ENCODE assay signal across 10 cellular contexts in the genomic region with DNA sequence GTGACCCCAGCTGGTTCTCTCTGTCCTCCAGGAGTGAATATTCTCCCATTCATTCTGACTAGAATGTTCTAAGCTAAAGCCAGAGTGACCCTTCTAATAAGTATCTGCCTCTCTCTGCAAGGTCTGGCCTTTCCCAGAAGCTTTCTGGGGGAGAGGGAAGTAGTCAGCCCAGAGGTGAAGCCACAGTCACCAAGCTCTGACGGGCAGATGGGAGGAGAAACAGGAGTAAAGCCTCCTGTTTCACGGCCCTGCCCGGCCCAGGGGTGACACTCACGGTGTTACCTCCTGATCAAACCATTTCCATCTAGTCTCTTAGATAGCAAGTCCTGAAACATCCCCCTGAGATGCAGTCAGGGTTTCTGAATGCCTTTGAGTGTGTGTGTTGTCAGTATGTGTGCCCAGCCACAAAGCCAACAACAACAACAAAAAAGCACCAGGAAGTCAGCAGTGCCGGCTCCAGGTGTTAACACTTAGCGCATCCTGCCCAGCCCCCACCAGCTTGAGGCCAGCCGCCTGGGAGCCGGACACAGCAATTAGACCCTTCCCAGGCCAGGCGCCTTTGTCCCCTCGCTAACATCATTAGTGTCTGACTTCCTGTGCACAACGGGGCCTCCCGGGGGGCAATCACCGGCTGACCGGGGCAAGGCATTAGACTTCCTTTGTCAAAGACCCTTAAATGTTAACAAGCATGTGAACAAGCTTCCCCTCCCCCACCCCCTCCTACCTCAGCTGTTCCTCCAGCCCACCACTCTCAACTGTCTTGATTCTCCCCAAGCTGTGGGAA. TPM values are rescaled to one million over a fixed set of nuclear protein-coding genes. Genes with fewer than 3 reads are reported as not detected.
DNase-seq lines count a peak whose midpoint lies in the region; ATAC-seq and TF ChIP-seq lines count a peak whose summit lies in the region.
"Had no signal": no experiment of that assay in that cellular context is flagged by ENCODE, and none has a peak within 500 bp of the region (broad histone marks: within the 10 kb centered on the region; RNA-seq: fewer than 3 reads in every experiment).

No MANE protein-coding gene starts in this region.

- H3K4me2 ChIP-seq in SK-N-SH = no peak overlapping the region

- H3K9me2 ChIP-seq in SK-N-SH = no peaks in the 10 kb centered on the region

- DNase-seq in left ventricle myocardium superior = peak; percentile 37
- DNase-seq in Right ventricle myocardium inferior (ENCODE audit: missing footprints) = no peak
- DNase-seq in SK-N-SH = peak; percentile 81
- DNase-seq in uterus = peak in 1 of 2 donors; percentile 59
- DNase-seq in amniotic stem cell (lab: John Stamatoyannopoulos, UW) = no peak
- no peak for DNase-seq in stimulated activated CD8-positive, alpha-beta memory T cell treated with anti-CD3 and anti-CD28 coated beads, Interleukin-4, amount 100 ng/mL, for 48 hours
- no peak for DNase-seq in NCI-H2107 treated with DMSO at 0.1 percent for 48 hours (lab: John Stamatoyannopoulos, UW; ENCODE audit: unreplicated experiment)
- DNase-seq: AML-193, NCI-H526 had no signal

- TF ChIP-seq CTCF in SK-N-SH (IDR thresholded peaks at IDR 0.05) (no peak), uterus (IDR thresholded peaks at IDR 0.05) (no peak)

- no peak overlapping the region for H2AFZ ChIP-seq in SK-N-SH (ENCODE audit: low read depth)

- H3F3A ChIP-seq in SK-N-SH (replicated peaks; ENCODE audit: insufficient read depth) = peaks cover 10% of the 10 kb centered on the region

- H3K27ac ChIP-seq in SK-N-SH (ENCODE audit: low read depth in 2 of 2, low read length in 1 of 2) (peak overlapping the region in 1 of 2 experiments; percentile 100; a peak in 2 of 4 replicates), iPS-20b (ENCODE audit: low read length) (peak overlapping the region; percentile 95), uterus (peak overlapping the region; percentile 91 to 97)

- H3K36me3 ChIP-seq in SK-N-SH (replicated peaks in 1 of 2; ENCODE audit: control insufficient read depth in 1 of 2, insufficient read depth in 2 of 2, low read length in 1 of 2) (no peaks in the 10 kb centered on the region), iPS-20b (ENCODE audit: insufficient read depth, low read depth, low read length) (no peaks in the 10 kb centered on the region), uterus (no peaks in the 10 kb centered on the region)

- no peak overlapping the region for H3K9ac ChIP-seq in SK-N-SH
- peak overlapping the region; percentile 84 for H3K9ac ChIP-seq in iPS-20b (ENCODE audit: low read depth, low read length)

- no peaks in the 10 kb centered on the region for H3K27me3 ChIP-seq in SK-N-SH (ENCODE audit: insufficient read depth)
- H3K27me3 ChIP-seq in iPS-20b (ENCODE audit: insufficient read depth, low read length) = peaks cover 3% of the 10 kb centered on the region
- no peaks in the 10 kb centered on the region for H3K27me3 ChIP-seq in uterus

- TF ChIP-seq EP300 in SK-N-SH (IDR thresholded peaks at IDR 0.05; ENCODE audit: borderline replicate concordance in 1 of 2, low read depth in 1 of 2, low read length in 1 of 2) = peak; percentile 9 to 98; a peak in 2 of 4 replicates

- ATAC-seq in left ventricle myocardium superior (no peak), Right ventricle myocardium inferior (no peak)

- 61% methylated on average over 10 of the region's 14 CpGs for WGBS in SK-N-SH (ENCODE audit: low lambda C conversion rate)

- POLR2A ChIA-PET in SK-N-SH (lab: Yijun Ruan, JAX) = interaction anchor here (0.6 to 2.2 kb wide), 12 partner anchors 9 to 96 kb away, joined by 3 to 10 read pairs (median 4); partner anchors contain the start of gene IL17RD

- CTCF ChIA-PET in SK-N-SH (lab: Yijun Ruan, JAX) = interaction anchor here (0.6 to 2.7 kb wide), 8 partner anchors 10 to 104 kb away, joined by 3 to 11 read pairs (median 4); no protein-coding TSS in a partner anchor

- peak; percentile 30; the same call in 1 of the 2 replicates for TF ChIP-seq RAD21 in SK-N-SH (IDR thresholded peaks at IDR 0.05; ENCODE audit: low read length)

- intact Hi-C loops in left ventricle myocardium superior (cut with micrococcal nuclease) = no loop called here
- intact Hi-C loops in Right ventricle myocardium inferior (cut with DNase I) = no loop called here
- intact Hi-C loops in uterus (cut with DNase I; ENCODE audit: low total_unique reads) = no loop called here

- H3K9me3 ChIP-seq in SK-N-SH = no peaks in the 10 kb centered on the region
- H3K9me3 ChIP-seq in iPS-20b (ENCODE audit: insufficient read depth, low read depth, low read length) = no peaks in the 10 kb centered on the region
- H3K9me3 ChIP-seq in uterus = no peaks in the 10 kb centered on the region

- TF ChIP-seq POLR2A in uterus (IDR thresholded peaks at IDR 0.05) = no peak

- no peaks in the 10 kb centered on the region for H3K79me2 ChIP-seq in SK-N-SH (ENCODE audit: insufficient read depth)

- H3K4me3 ChIP-seq in SK-N-SH (ENCODE audit: low read depth in 2 of 2, low read length in 1 of 2) = no peak overlapping the region; a peak in 1 of 4 replicates
- peak overlapping the region; percentile 48 for H3K4me3 ChIP-seq in iPS-20b (ENCODE audit: low read length)
- no peak overlapping the region for H3K4me3 ChIP-seq in uterus

- no peaks in the 10 kb centered on the region for H4K20me1 ChIP-seq in SK-N-SH (ENCODE audit: insufficient read depth)

- H3K4me1 ChIP-seq in SK-N-SH (ENCODE audit: control insufficient read depth in 1 of 2, insufficient read depth in 2 of 2, low read depth in 1 of 2, low read length in 1 of 2) (peaks cover 8 to 75% of the 10 kb centered on the region in 2 experiments; a peak in 3 of 4 replicates), iPS-20b (ENCODE audit: insufficient read depth, low read length) (peaks cover 67% of the 10 kb centered on the region), uterus (peaks cover 0 to 2% of the 10 kb centered on the region in 2 donors)

TF ChIP-seq in SK-N-SH, 30 proteins besides CTCF, POLR2A, EP300 and RAD21 (continues in another document):
- TF ChIP-seq ELF1 (IDR thresholded peaks at IDR 0.05) (no peak), NRF1 (IDR thresholded peaks at IDR 0.05; ENCODE audit: low read depth, low read length) (no peak), YY1 (IDR thresholded peaks at IDR 0.05; ENCODE audit: low read depth) (no peak), GATA2 (CRISPR knock-in tag; IDR thresholded peaks at IDR 0.05) (peak; percentile 79), MEF2A (IDR thresholded peaks at IDR 0.05; ENCODE audit: borderline replicate concordance, low read depth) (no peak), EZH2phosphoT487 (IDR thresholded peaks at IDR 0.05; ENCODE audit: borderline replicate concordance, low read depth) (no peak), FOXJ3 (CRISPR knock-in tag; IDR thresholded peaks at IDR 0.05) (peak; percentile 95), RFX5 (IDR thresholded peaks at IDR 0.05; ENCODE audit: low read length) (no peak), MXI1 (IDR thresholded peaks at IDR 0.05; ENCODE audit: low read depth, low read length) (no peak), FOXM1 (IDR thresholded peaks at IDR 0.05; ENCODE audit: low read depth) (no peak), CHD2 (IDR thresholded peaks at IDR 0.05; ENCODE audit: low read length, partially characterized antibody) (peak; percentile 95), RCOR1 (IDR thresholded peaks at IDR 0.05; ENCODE audit: low read length) (peak; percentile 70; the same call in 1 of the 2 replicates), SIN3A (IDR thresholded peaks at IDR 0.05; ENCODE audit: borderline replicate concordance, low read depth, low read length) (no peak), TEAD4 (IDR thresholded peaks at IDR 0.05; ENCODE audit: borderline replicate concordance, insufficient read depth) (no peak), USF1 (IDR thresholded peaks at IDR 0.05; ENCODE audit: borderline replicate concordance, low read depth) (no peak)
- TF ChIP-seq, protein P1, sequence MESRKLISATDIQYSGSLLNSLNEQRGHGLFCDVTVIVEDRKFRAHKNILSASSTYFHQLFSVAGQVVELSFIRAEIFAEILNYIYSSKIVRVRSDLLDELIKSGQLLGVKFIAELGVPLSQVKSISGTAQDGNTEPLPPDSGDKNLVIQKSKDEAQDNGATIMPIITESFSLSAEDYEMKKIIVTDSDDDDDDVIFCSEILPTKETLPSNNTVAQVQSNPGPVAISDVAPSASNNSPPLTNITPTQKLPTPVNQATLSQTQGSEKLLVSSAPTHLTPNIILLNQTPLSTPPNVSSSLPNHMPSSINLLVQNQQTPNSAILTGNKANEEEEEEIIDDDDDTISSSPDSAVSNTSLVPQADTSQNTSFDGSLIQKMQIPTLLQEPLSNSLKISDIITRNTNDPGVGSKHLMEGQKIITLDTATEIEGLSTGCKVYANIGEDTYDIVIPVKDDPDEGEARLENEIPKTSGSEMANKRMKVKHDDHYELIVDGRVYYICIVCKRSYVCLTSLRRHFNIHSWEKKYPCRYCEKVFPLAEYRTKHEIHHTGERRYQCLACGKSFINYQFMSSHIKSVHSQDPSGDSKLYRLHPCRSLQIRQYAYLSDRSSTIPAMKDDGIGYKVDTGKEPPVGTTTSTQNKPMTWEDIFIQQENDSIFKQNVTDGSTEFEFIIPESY (IDR thresholded peaks at IDR 0.05; ENCODE audit: borderline replicate concordance, low read depth) = no peak
- TF ChIP-seq, protein P2, sequence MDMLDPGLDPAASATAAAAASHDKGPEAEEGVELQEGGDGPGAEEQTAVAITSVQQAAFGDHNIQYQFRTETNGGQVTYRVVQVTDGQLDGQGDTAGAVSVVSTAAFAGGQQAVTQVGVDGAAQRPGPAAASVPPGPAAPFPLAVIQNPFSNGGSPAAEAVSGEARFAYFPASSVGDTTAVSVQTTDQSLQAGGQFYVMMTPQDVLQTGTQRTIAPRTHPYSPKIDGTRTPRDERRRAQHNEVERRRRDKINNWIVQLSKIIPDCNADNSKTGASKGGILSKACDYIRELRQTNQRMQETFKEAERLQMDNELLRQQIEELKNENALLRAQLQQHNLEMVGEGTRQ (IDR thresholded peaks at IDR 0.05; ENCODE audit: borderline replicate concordance, low read depth, low read length) = no peak
- TF ChIP-seq, protein P3, sequence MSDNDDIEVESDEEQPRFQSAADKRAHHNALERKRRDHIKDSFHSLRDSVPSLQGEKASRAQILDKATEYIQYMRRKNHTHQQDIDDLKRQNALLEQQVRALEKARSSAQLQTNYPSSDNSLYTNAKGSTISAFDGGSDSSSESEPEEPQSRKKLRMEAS (IDR thresholded peaks at IDR 0.05; ENCODE audit: low read depth) = no peak

RNA-seq across cellular contexts. Expression of gene IL17RD, which starts 34.5 kb away (rescaled TPM):
- total RNA-seq in left ventricle myocardium superior (4.4 TPM), Right ventricle myocardium inferior (6.7 TPM), uterus (10 to 100 TPM; 19.0 to 95.9 (median 52.5) TPM)
- polyA plus RNA-seq in SK-N-SH (2012; rRNA removed) = 2.4 and 3.6 TPM in 2 replicates
- polyA plus RNA-seq in SK-N-SH (2012; cell fraction: cytosol; rRNA removed) = 3.4 and 4.5 TPM in 2 replicates
- 2.5 TPM in 2 replicates for polyA plus RNA-seq in SK-N-SH (2012; cell fraction: nucleus; rRNA removed)

Comparison
In these comparisons a context has a peak if more than half of its experiments do, and no peak if none do; other contexts are left out.
1. DNase-seq: peak in left ventricle myocardium superior (single experiment) and SK-N-SH (single experiment); none in Right ventricle myocardium inferior (single experiment), amniotic stem cell (single experiment), stimulated activated CD8-positive, alpha-beta memory T cell treated with anti-CD3 and anti-CD28 coated beads, Interleukin-4, amount 100 ng/mL, for 48 hours (single experiment) and NCI-H2107 treated with DMSO at 0.1 percent for 48 hours (single experiment).